In the genomic region with DNA sequence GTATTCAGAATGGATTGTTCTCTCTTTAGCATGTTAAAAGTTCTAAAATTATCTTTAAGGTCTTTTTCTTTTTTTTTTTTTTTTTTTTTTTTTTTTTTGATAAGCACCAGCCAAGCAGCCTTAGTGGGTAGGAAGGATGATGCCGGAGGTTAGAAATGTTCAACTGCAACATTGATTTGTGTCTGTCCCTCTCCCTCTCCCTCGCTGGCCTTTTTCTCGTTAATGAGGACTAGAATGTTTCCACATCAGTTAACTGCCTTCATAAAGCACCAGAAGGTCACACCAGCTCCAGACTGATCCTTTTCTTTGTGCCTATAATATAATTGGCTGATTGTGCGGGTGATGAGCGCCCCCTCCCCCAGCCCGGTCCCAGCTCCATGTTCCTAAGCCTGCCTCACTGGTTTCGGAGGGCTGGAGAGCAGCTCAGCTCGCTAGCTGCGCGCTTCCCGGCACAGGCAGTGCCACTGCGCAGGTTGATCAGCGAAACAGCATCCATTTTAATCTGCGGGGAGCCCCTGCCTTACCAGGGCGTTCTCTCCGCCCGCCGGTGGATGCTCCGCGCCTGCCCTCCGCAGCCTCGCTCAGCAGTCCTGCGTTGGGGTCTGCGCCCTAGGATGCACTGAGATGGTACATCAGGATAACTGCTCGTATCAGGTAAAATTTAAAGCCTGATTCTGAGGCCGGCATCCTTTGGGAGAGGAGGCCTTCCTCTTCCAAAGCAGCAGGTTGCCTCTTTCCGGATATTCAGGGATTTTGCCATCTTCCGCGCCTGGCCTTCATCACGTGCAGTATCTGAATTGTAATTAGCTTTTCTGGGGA, we compare ENCODE assay signal across 8 cellular contexts. TPM values are rescaled to one million over a fixed set of nuclear protein-coding genes. Genes with fewer than 3 reads are reported as not detected.
A peak's percentile ranks its signal among the peaks of the same experiment; 100 is the strongest.
DNase-seq lines count a peak whose midpoint lies in the region; ATAC-seq and TF ChIP-seq lines count a peak whose summit lies in the region.

SCHIP1 (plus strand) TSS at position 301 of the 819 bp plus-strand sequence.

- WGBS in HUES64: 58% methylated on average over 29 of the region's 30 CpGs

- TF ChIP-seq CTCF in lower lobe of right lung (IDR thresholded peaks at IDR 0.05) (no peak), foreskin fibroblast (IDR thresholded peaks at IDR 0.05; ENCODE audit: low read depth, low read length) (no peak)

- ATAC-seq in GM18505 (IDR thresholded peaks at IDR 0.05; ENCODE audit: unreplicated experiment) (peak; percentile 53), lower lobe of right lung (peak; percentile 67 to 83)

- intact Hi-C loops in lower lobe of right lung (cut with DNase I): no loop called here

- peak within 1 kb of the TSS; percentile 82 for H3K9ac ChIP-seq in HUES64 (ENCODE audit: low read depth, low read length)

- H3K27me3 ChIP-seq in HUES64 (ENCODE audit: insufficient read depth, low read length) (no peaks in the 10 kb centered on the region), lower lobe of right lung (ENCODE audit: low read depth) (no peaks in the 10 kb centered on the region)

- DNase-seq in cerebellum (ENCODE audit: low spot score) (peak; percentile 83), lower lobe of right lung (peak; percentile 60), substantia nigra (lab: John Stamatoyannopoulos, UW) (peak in 48 of 49 donors; percentile 39 to 90 (median 78)), GM03348 (ENCODE audit: low spot score) (no peak), ureter (ENCODE audit: low spot score) (no peak), foreskin fibroblast (no peak)

- H3K27ac ChIP-seq in HUES64 (ENCODE audit: low read depth, low read length): peak within 1 kb of the TSS; percentile 77
- H3K27ac ChIP-seq in lower lobe of right lung: peak within 1 kb of the TSS; percentile 74
- peak within 1 kb of the TSS; percentile 97 for H3K27ac ChIP-seq in substantia nigra (ENCODE audit: low read depth, low read length, poor library complexity, severe bottlenecking)

- H3K4me1 ChIP-seq in HUES64 (ENCODE audit: insufficient read depth, low read length): peaks cover 29% of the 10 kb centered on the region
- H3K4me1 ChIP-seq in lower lobe of right lung: peaks cover 40% of the 10 kb centered on the region

- H3K9me3 ChIP-seq in HUES64 (ENCODE audit: insufficient read depth, low read depth, low read length): no peaks in the 10 kb centered on the region
- H3K9me3 ChIP-seq in lower lobe of right lung: no peaks in the 10 kb centered on the region

- H3K4me3 ChIP-seq in HUES64 (ENCODE audit: low read length): peak within 1 kb of the TSS; percentile 60
- H3K4me3 ChIP-seq in lower lobe of right lung: peak within 1 kb of the TSS; percentile 48
- peak within 1 kb of the TSS in 1 of 2 donors; percentile 4 for H3K4me3 ChIP-seq in foreskin fibroblast (ENCODE audit: low read depth in 1 of 2, low read length in 2 of 2)

- H3K36me3 ChIP-seq in HUES64 (ENCODE audit: insufficient read depth, low read length) (no peaks in the 10 kb centered on the region), lower lobe of right lung (no peaks in the 10 kb centered on the region)

- no peak for TF ChIP-seq POLR2A in GM18505 (IDR thresholded peaks at IDR 0.05; ENCODE audit: borderline replicate concordance, extremely low read depth, insufficient read depth, insufficient read length)

RNA-seq across cellular contexts. Expression of gene SCHIP1, which starts in this region (rescaled TPM):
- polyA plus RNA-seq in HUES64 (2013, experiment 1 of 2): 6.3 TPM
- 9.3 TPM for polyA plus RNA-seq in HUES64 (2013, experiment 2 of 2)
- total RNA-seq in cerebellum: 57.3 TPM
- 12.7 TPM for total RNA-seq in lower lobe of right lung
- 5.8 TPM for total RNA-seq in ureter

Comparison
In these comparisons a context has a peak if more than half of its experiments do, and no peak if none do; other contexts are left out.
1. DNase-seq: peak in cerebellum (single experiment), lower lobe of right lung (single experiment) and substantia nigra (48 of 49); none in GM03348 (single experiment), ureter (single experiment) and foreskin fibroblast (0 of 2).
2. Peak in every context shown above with its lines, with median percentiles within 50 percentile points of each other: H3K27ac ChIP-seq.